Comparison of ENCODE assay signal across 23 cellular contexts in genomic region chr2:9053534-9053931, GRCh38. TPM values are rescaled to one million over a fixed set of nuclear protein-coding genes. Genes with fewer than 3 reads are reported as not detected.
DNase-seq lines count a peak whose midpoint lies in the region; ATAC-seq and TF ChIP-seq lines count a peak whose summit lies in the region.
"Had no signal": no experiment of that assay in that cellular context is flagged by ENCODE, and none has a peak within 500 bp of the region (broad histone marks: within the 10 kb centered on the region; RNA-seq: fewer than 3 reads in every experiment).

No MANE protein-coding gene starts in this region.

- intact Hi-C loops in HCT116 (cut with micrococcal nuclease) (no loop called here), body of pancreas (cut with DNase I) (no loop called here)

- POLR2A ChIA-PET in HCT116 (lab: Charles Lee), result no interaction called here

- RAD21 ChIA-PET in HCT116 (lab: Charles Lee; ENCODE audit: low non-redundant PET in 1 of 2, low total read pairs in 2 of 2, uncharacterized antibody in 2 of 2, unreplicated experiment in 2 of 2), result no interaction called here

- H2AFZ ChIP-seq in HCT116 (ENCODE audit: low read depth, low read length, poor library complexity, severe bottlenecking), result peak overlapping the region; percentile 66

- TF ChIP-seq POLR2A in HCT116 (IDR thresholded peaks at IDR 0.05; ENCODE audit: borderline replicate concordance, extremely low read depth, insufficient read depth, insufficient read length) (no peak), body of pancreas (IDR thresholded peaks at IDR 0.05) (no peak)

- no peak for ATAC-seq in HCT116
- peak; percentile 14 for ATAC-seq in esophagus mucosa
- ATAC-seq in body of pancreas, result no peak

- CTCF ChIA-PET in HCT116 (lab: Charles Lee), result no interaction called here

- H3K27me3 ChIP-seq in HCT116 (ENCODE audit: insufficient read depth, low read length) (no peaks in the 10 kb centered on the region), right atrium auricular region (no peaks in the 10 kb centered on the region), body of pancreas (no peaks in the 10 kb centered on the region)
- H3K27me3 ChIP-seq: sigmoid colon, transverse colon had no signal

- no peak overlapping the region for H3K27ac ChIP-seq in HCT116 (ENCODE audit: low read depth, low read length)
- no peak overlapping the region for H3K27ac ChIP-seq in right atrium auricular region
- H3K27ac ChIP-seq in body of pancreas, result no peak overlapping the region
- H3K27ac ChIP-seq: sigmoid colon, transverse colon had no signal

- H3K9me3 ChIP-seq in HCT116 (ENCODE audit: control insufficient read depth in 1 of 2, insufficient read depth in 1 of 2, low read depth in 1 of 2, low read length in 2 of 2) (no peaks in the 10 kb centered on the region), right atrium auricular region (no peaks in the 10 kb centered on the region), body of pancreas (no peaks in the 10 kb centered on the region)
- H3K9me3 ChIP-seq: sigmoid colon, transverse colon had no signal

- peaks cover 48% of the 10 kb centered on the region for H3K4me1 Mint-ChIP-seq in osteocyte (ENCODE audit: unreplicated experiment)
- H3K4me1 Mint-ChIP-seq: activated B cell treated with CpG ODN at 0.5 μM for 24 hours had no signal

- no peaks in the 10 kb centered on the region for H3K9me3 Mint-ChIP-seq in osteocyte (ENCODE audit: unreplicated experiment)
- H3K9me3 Mint-ChIP-seq: nephron had no signal

- H3K4me3 ChIP-seq in HCT116 (replicated peaks in 1 of 2; ENCODE audit: low read depth in 1 of 2, low read length in 2 of 2), result no peak overlapping the region
- no peak overlapping the region for H3K4me3 ChIP-seq in right atrium auricular region
- no peak overlapping the region for H3K4me3 ChIP-seq in body of pancreas
- H3K4me3 ChIP-seq: sigmoid colon, transverse colon had no signal

- H3K4me2 ChIP-seq in HCT116 (ENCODE audit: low read length), result no peak overlapping the region

- H3K27me3 Mint-ChIP-seq in osteocyte (ENCODE audit: unreplicated experiment), result no peaks in the 10 kb centered on the region
- H3K27me3 Mint-ChIP-seq: activated B cell treated with CpG ODN at 0.5 μM for 24 hours had no signal

- peak overlapping the region; percentile 86 for H3K27ac Mint-ChIP-seq in osteocyte (ENCODE audit: unreplicated experiment)
- H3K27ac Mint-ChIP-seq: activated B cell treated with CpG ODN at 0.5 μM for 24 hours; activated naive CD4-positive, alpha-beta T cell treated with anti-CD3 and anti-CD28 coated beads, Interleukin-2, amount 50 U/mL, for 24 hours; CD4-positive, CD25-positive, alpha-beta regulatory T cell; nephron; stimulated activated naive CD8-positive, alpha-beta T cell treated with anti-CD3 and anti-CD28 coated beads, Interleukin-15, Interleukin-2, amounts not matched to agents 100 ng/mL and 50 ng/mL, for 24 hours had no signal

- BruUV-seq in HCT116 (replicated peaks; lab: Mats Ljungman, UMichigan), result no TSS peak

- H3K4me3 Mint-ChIP-seq in osteocyte (ENCODE audit: unreplicated experiment), result no peak overlapping the region
- H3K4me3 Mint-ChIP-seq: activated B cell treated with CpG ODN at 0.5 μM for 24 hours; activated naive CD4-positive, alpha-beta T cell treated with anti-CD3 and anti-CD28 coated beads, Interleukin-2, amount 50 U/mL, for 24 hours; CD4-positive, CD25-positive, alpha-beta regulatory T cell; nephron; stimulated activated naive CD8-positive, alpha-beta T cell treated with anti-CD3 and anti-CD28 coated beads, Interleukin-15, Interleukin-2, amounts not matched to agents 100 ng/mL and 50 ng/mL, for 24 hours had no signal

- DNase-seq in HCT116 (ENCODE audit: low read depth, low spot score) (no peak), SKM-1 treated with dmso at 0.1 percent for 144 hours (lab: John Stamatoyannopoulos, UW; ENCODE audit: unreplicated experiment) (peak; percentile 64), osteocyte (ENCODE audit: extremely low spot score, unreplicated experiment) (no peak), right atrium auricular region (ENCODE audit: low spot score) (no peak), body of pancreas (no peak), Kasumi-1 (lab: John Stamatoyannopoulos, UW) (no peak)
- DNase-seq: activated B cell treated with CpG ODN at 0.5 μM for 24 hours; activated CD4-positive, alpha-beta T cell treated with anti-CD3 and anti-CD28 coated beads, Interleukin-2, amount 50 U/mL, for 4 hours; aorta; CD4-positive, CD25-positive, alpha-beta regulatory T cell; EL; NCI-H187 treated with DMSO at 0.1 percent for 48 hours; NCI-H526 treated with DMSO at 0.1 percent for 48 hours; posterior cingulate gyrus; sigmoid colon; stimulated activated CD4-positive, alpha-beta T cell treated with anti-CD3 and anti-CD28 coated beads, Interleukin-15, amount 100 ng/mL, for 24 hours; SW 1271; T1000; transverse colon had no signal

- H3K36me3 ChIP-seq in HCT116 (ENCODE audit: control insufficient read depth in 1 of 2, insufficient read depth in 2 of 2, low read length in 2 of 2) (no peaks in the 10 kb centered on the region), right atrium auricular region (no peaks in the 10 kb centered on the region), body of pancreas (replicated peaks in 1 of 2; ENCODE audit: insufficient read depth in 1 of 2, low read depth in 2 of 2) (no peaks in the 10 kb centered on the region)
- H3K36me3 ChIP-seq: sigmoid colon, transverse colon had no signal

- WGBS in body of pancreas, 2 donors, result 83 to 88% methylated on average over 2 of the region's 2 CpGs

- no peaks in the 10 kb centered on the region for H3K9me2 ChIP-seq in HCT116 (ENCODE audit: insufficient read depth)

- no peak overlapping the region for H3K9ac ChIP-seq in HCT116 (ENCODE audit: low read length)

- no peaks in the 10 kb centered on the region for H4K20me1 ChIP-seq in HCT116 (ENCODE audit: insufficient read depth)

- H3K36me3 Mint-ChIP-seq in osteocyte (ENCODE audit: unreplicated experiment), result no peaks in the 10 kb centered on the region
- H3K36me3 Mint-ChIP-seq: CD4-positive, CD25-positive, alpha-beta regulatory T cell had no signal

- H3K4me1 ChIP-seq in HCT116 (ENCODE audit: control insufficient read depth in 1 of 2, insufficient read depth in 2 of 2, low read length in 2 of 2), result peaks cover 10 to 24% of the 10 kb centered on the region in 2 experiments
- H3K4me1 ChIP-seq in right atrium auricular region, result no peaks in the 10 kb centered on the region
- H3K4me1 ChIP-seq in body of pancreas, result no peaks in the 10 kb centered on the region
- H3K4me1 ChIP-seq: sigmoid colon had no signal

- TF ChIP-seq RAD21 in HCT116 (IDR thresholded peaks at IDR 0.05; ENCODE audit: low read depth), result no peak

- TF ChIP-seq CTCF in HCT116 (IDR thresholded peaks at IDR 0.05 in 2 of 3, conservative IDR thresholded peaks at IDR 0.05 in 1 of 3; ENCODE audit: borderline replicate concordance in 1 of 3, insufficient read depth in 1 of 3, low read depth in 2 of 3, low read length in 2 of 3) (no peak), osteocyte (IDR thresholded peaks at IDR 0.05) (no peak), right atrium auricular region (IDR thresholded peaks at IDR 0.05) (no peak), body of pancreas (IDR thresholded peaks at IDR 0.05) (no peak)

- no peaks in the 10 kb centered on the region for H3K79me2 ChIP-seq in HCT116 (ENCODE audit: insufficient read depth, low read length)

TF ChIP-seq in HCT116, 20 proteins besides CTCF, POLR2A, EP300 and RAD21:
- TF ChIP-seq SP1 (IDR thresholded peaks at IDR 0.05; ENCODE audit: low read depth) (no peak), JUND (IDR thresholded peaks at IDR 0.05) (no peak), YY1 (IDR thresholded peaks at IDR 0.05; ENCODE audit: extremely low read depth, insufficient replicate concordance, low read depth, low read length) (no peak), ZBTB33 (IDR thresholded peaks at IDR 0.05; ENCODE audit: extremely low read depth, insufficient replicate concordance, low read length) (no peak), CBX3 (IDR thresholded peaks at IDR 0.05; ENCODE audit: low read depth) (no peak), CEBPB (IDR thresholded peaks at IDR 0.05; ENCODE audit: low read depth) (no peak)

RNA-seq across cellular contexts. Expression of gene MBOAT2, which starts 50.0 kb away (rescaled TPM):
- total RNA-seq in HCT116 (2021; ENCODE audit: unreplicated experiment) (16.8 TPM), esophagus mucosa (108 TPM), osteocyte (94.7 and 101 TPM in 2 replicates), right atrium auricular region (1 to 10 TPM; 5.2 to 5.8 TPM), body of pancreas (10 to 100 TPM in 1 of 2 donors, 1 to 10 TPM in 1; 6.7 to 13.5 TPM)
- 10.8 and 12.3 TPM in 2 replicates for polyA plus RNA-seq in HCT116 (2012)
